In the genomic region with DNA sequence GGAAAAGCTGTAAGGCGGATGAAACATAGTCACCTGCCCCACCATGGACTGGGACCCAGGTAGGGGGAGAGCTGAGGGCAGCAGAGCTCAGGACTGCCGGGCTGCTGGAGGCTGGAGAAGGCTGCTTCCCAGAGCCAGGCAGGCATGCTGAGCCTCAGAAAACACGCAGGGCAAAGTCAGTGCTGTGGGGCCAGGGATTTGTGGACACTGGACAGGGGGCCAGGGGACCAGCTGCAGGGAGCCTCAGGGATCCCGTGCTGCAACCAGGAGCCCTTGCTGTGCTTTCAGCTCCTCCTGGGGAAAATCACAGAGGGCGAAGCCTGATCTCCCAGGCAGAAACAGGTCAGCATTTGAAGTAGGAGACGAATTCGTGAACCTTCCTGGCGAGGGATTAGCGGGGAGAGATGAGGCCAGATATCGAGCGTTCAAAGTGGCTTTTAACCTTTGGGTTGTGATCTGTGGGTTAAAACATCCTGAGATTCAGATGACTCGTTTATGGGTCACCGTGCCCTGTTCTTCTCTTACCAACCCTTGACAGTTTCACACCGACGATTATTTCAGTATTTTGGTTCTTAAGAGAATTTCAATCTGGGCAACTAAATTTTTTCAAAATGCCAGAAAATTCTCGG, we compare ENCODE assay signal across 1 cellular context.
TF ChIP-seq lines count a peak whose summit lies in the region.

No MANE protein-coding gene starts in this region.

TF ChIP-seq in A549, 52 proteins besides CTCF, POLR2A, EP300 and RAD21 (continued from another document):
- TF ChIP-seq, protein P1, sequence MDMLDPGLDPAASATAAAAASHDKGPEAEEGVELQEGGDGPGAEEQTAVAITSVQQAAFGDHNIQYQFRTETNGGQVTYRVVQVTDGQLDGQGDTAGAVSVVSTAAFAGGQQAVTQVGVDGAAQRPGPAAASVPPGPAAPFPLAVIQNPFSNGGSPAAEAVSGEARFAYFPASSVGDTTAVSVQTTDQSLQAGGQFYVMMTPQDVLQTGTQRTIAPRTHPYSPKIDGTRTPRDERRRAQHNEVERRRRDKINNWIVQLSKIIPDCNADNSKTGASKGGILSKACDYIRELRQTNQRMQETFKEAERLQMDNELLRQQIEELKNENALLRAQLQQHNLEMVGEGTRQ (IDR thresholded peaks at IDR 0.05): no peak
- TF ChIP-seq MAX (IDR thresholded peaks at IDR 0.05): no peak
